14 cellular contexts compared by ENCODE assay signal in the genomic region with DNA sequence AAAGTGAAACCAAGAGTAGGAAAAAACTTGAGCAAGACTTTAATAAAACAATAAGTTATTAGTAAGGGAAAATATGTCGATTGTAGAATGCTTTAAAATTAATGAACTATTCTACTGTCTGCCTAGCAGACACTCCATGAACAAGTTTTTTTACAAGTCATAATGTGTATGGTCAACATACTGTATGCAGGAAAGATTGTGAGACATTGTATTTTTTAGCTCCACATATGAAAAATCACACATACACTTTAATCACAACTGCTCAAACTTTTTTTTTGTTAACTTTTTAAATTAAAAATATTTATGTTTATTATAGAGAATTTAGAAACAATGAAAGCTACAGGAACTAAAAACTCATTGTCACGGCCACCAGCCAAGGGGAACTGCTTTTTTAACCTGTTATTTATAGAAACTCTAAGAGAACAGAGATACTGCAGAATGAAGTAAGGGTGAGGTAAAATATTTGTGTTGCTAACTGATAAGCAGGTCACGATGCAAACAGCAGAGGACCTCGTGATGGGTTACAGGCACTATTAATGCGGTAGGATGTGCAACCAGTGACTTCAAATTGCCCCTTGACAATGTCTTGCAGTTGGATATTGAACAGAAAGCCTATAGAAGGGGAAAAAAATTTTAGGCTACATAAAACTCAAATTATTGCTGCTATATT.
"Had no signal": no experiment of that assay in that cellular context is flagged by ENCODE, and none has a peak within 500 bp of the region (broad histone marks: within the 10 kb centered on the region; RNA-seq: fewer than 3 reads in every experiment).

No MANE protein-coding gene starts in this region.

- FAIRE-seq: astrocyte, bronchial epithelial cell, kidney, small intestine had no signal

- H3K36me3 ChIP-seq: gastroesophageal sphincter had no signal

- H3K27me3 ChIP-seq: gastroesophageal sphincter had no signal

- H3K27ac ChIP-seq: gastroesophageal sphincter, VCaP had no signal

- DNase-seq: activated CD4-positive, alpha-beta T cell treated with anti-CD3 and anti-CD28 coated beads for 1 hour; activated CD4-positive, alpha-beta T cell treated with anti-CD3 and anti-CD28 coated beads, Interleukin-2, amount 50 U/mL, for 48 hours; activated naive CD4-positive, alpha-beta T cell treated with anti-CD3 and anti-CD28 coated beads, Interleukin-2, amount 10 ng/mL, durations not matched to agents 7 days and 5 days; activated T-cell treated with anti-CD3 and anti-CD28 coated beads, Interleukin-2, amount 50 U/mL, for 24 hours; erythroblast; hippocampal formation; kidney; nucleus accumbens; small intestine; stimulated activated naive CD8-positive, alpha-beta T cell treated with anti-CD3 and anti-CD28 coated beads, Interleukin-15, Interleukin-2, amounts not matched to agents 100 U/mL and 50 U/mL, for 24 hours had no signal

- ATAC-seq: gastroesophageal sphincter; stimulated activated naive CD8-positive, alpha-beta T cell treated with anti-CD3 and anti-CD28 coated beads, Interleukin-15, Interleukin-2, amounts not matched to agents 100 U/mL and 50 U/mL, for 24 hours had no signal

- H3K4me3 ChIP-seq: gastroesophageal sphincter had no signal
